In genomic region chr20:13089950-13090469, GRCh38 we compare ENCODE assay signal across 26 cellular contexts.
"Had no signal": no experiment of that assay in that cellular context is flagged by ENCODE, and none has a peak within 500 bp of the region (broad histone marks: within the 10 kb centered on the region; RNA-seq: fewer than 3 reads in every experiment).

No MANE protein-coding gene starts in this region.

- H3K9me3 ChIP-seq: body of pancreas, gastrocnemius medialis, lower lobe of right lung, right lobe of liver, vagina had no signal

- H3K27ac Mint-ChIP-seq: activated naive CD4-positive, alpha-beta T cell treated with anti-CD3 and anti-CD28 coated beads, Interleukin-2, amount 50 U/mL, for 72 hours; activated T-cell treated with anti-CD3 and anti-CD28 coated beads, Interleukin-2, amount 50 U/mL, for 72 hours; natural killer cell treated with Interleukin-12 subunit alpha and Interleukin-12 subunit beta and Interleukin-15 and Interleukin-18, amount 100 ng/mL, for 72 hours; stimulated activated memory B cell treated with anti-CD40 and anti-IgM and Interleukin-4, amounts not matched to agents 10 μg/mL and 1 μg/mL and 100 μg/mL, for 72 hours; stimulated activated naive CD8-positive, alpha-beta T cell treated with anti-CD3 and anti-CD28 coated beads, Interleukin-15, amount 100 ng/mL, for 72 hours; type B pancreatic cell had no signal

- ATAC-seq: activated naive CD4-positive, alpha-beta T cell treated with anti-CD3 and anti-CD28 coated beads, Interleukin-2, amount 50 U/mL, for 72 hours; activated T-cell treated with anti-CD3 and anti-CD28 coated beads, Interleukin-2, amount 50 U/mL, for 72 hours; body of pancreas; gastrocnemius medialis; left lobe of liver; lower lobe of right lung; natural killer cell treated with Interleukin-12 subunit alpha and Interleukin-12 subunit beta and Interleukin-15 and Interleukin-18, amount 100 ng/mL, for 72 hours; stimulated activated memory B cell treated with anti-CD40 and anti-IgM and Interleukin-4, amounts not matched to agents 10 μg/mL and 1 μg/mL and 100 μg/mL, for 72 hours; stimulated activated naive CD8-positive, alpha-beta T cell treated with anti-CD3 and anti-CD28 coated beads, Interleukin-15, amount 100 ng/mL, for 72 hours had no signal

- H3K4me1 Mint-ChIP-seq: stimulated activated memory B cell treated with anti-CD40 and anti-IgM and Interleukin-4, amounts not matched to agents 10 μg/mL and 1 μg/mL and 100 μg/mL, for 72 hours; stimulated activated naive CD8-positive, alpha-beta T cell treated with anti-CD3 and anti-CD28 coated beads, Interleukin-15, amount 100 ng/mL, for 72 hours had no signal

- H3K4me3 Mint-ChIP-seq: activated T-cell treated with anti-CD3 and anti-CD28 coated beads, Interleukin-2, amount 50 U/mL, for 72 hours; natural killer cell treated with Interleukin-12 subunit alpha and Interleukin-12 subunit beta and Interleukin-15 and Interleukin-18, amount 100 ng/mL, for 72 hours; stimulated activated memory B cell treated with anti-CD40 and anti-IgM and Interleukin-4, amounts not matched to agents 10 μg/mL and 1 μg/mL and 100 μg/mL, for 72 hours; stimulated activated naive CD8-positive, alpha-beta T cell treated with anti-CD3 and anti-CD28 coated beads, Interleukin-15, amount 100 ng/mL, for 72 hours; type B pancreatic cell had no signal

- H3K36me3 ChIP-seq: gastrocnemius medialis, vagina had no signal

- H3K27me3 Mint-ChIP-seq: natural killer cell treated with Interleukin-12 subunit alpha and Interleukin-12 subunit beta and Interleukin-15 and Interleukin-18, amount 100 ng/mL, for 72 hours; stimulated activated memory B cell treated with anti-CD40 and anti-IgM and Interleukin-4, amounts not matched to agents 10 μg/mL and 1 μg/mL and 100 μg/mL, for 72 hours; stimulated activated naive CD8-positive, alpha-beta T cell treated with anti-CD3 and anti-CD28 coated beads, Interleukin-15, amount 100 ng/mL, for 72 hours; type B pancreatic cell had no signal

- H3K4me1 ChIP-seq: body of pancreas, gastrocnemius medialis, lower lobe of right lung, right lobe of liver, vagina had no signal

- H3K4me3 ChIP-seq: body of pancreas, coronary artery, dorsolateral prefrontal cortex, gastrocnemius medialis, lower lobe of right lung, right lobe of liver, vagina had no signal

- H3K36me3 Mint-ChIP-seq: activated naive CD4-positive, alpha-beta T cell treated with anti-CD3 and anti-CD28 coated beads, Interleukin-2, amount 50 U/mL, for 72 hours; natural killer cell treated with Interleukin-12 subunit alpha and Interleukin-12 subunit beta and Interleukin-15 and Interleukin-18, amount 100 ng/mL, for 72 hours; stimulated activated memory B cell treated with anti-CD40 and anti-IgM and Interleukin-4, amounts not matched to agents 10 μg/mL and 1 μg/mL and 100 μg/mL, for 72 hours had no signal

- H3K27me3 ChIP-seq: body of pancreas, dorsolateral prefrontal cortex, gastrocnemius medialis, right lobe of liver, vagina had no signal

- H3K27ac ChIP-seq: body of pancreas, coronary artery, dorsolateral prefrontal cortex, gastrocnemius medialis, lower lobe of right lung, right lobe of liver, vagina had no signal

- DNase-seq: activated CD4-positive, alpha-beta T cell treated with anti-CD3 and anti-CD28 coated beads for 4 hours; activated CD4-positive, alpha-beta T cell treated with anti-CD3 and anti-CD28 coated beads, Interleukin-2, amount 50 U/mL, for 4 hours; activated naive CD4-positive, alpha-beta T cell; activated T-cell treated with anti-CD3 and anti-CD28 coated beads for 4 hours; activated T-cell treated with anti-CD3 and anti-CD28 coated beads, Interleukin-2, amount 50 U/mL, for 72 hours; aorta; body of pancreas; dorsolateral prefrontal cortex; effector memory CD4-positive, alpha-beta T cell; gastrocnemius medialis; hippocampal formation; lower lobe of right lung; mesenchymal stem cell; right lobe of liver; stimulated activated CD4-positive, alpha-beta T cell treated with anti-CD3 and anti-CD28 coated beads, Interleukin-1b, Interleukin-23, amount 100 ng/mL, for 48 hours; stimulated activated CD4-positive, alpha-beta T cell treated with anti-CD3 and anti-CD28 coated beads, Interleukin-4, amount 100 ng/mL, for 4 hours; stimulated activated CD8-positive, alpha-beta memory T cell treated with anti-CD3 and anti-CD28 coated beads, Interleukin-4, amount 100 ng/mL, for 48 hours; stimulated activated naive CD8-positive, alpha-beta T cell treated with anti-CD3 and anti-CD28 coated beads, Interleukin-15, amount 100 ng/mL, for 72 hours; substantia nigra had no signal

- H3K9me3 Mint-ChIP-seq: activated naive CD4-positive, alpha-beta T cell treated with anti-CD3 and anti-CD28 coated beads, Interleukin-2, amount 50 U/mL, for 72 hours; activated T-cell treated with anti-CD3 and anti-CD28 coated beads, Interleukin-2, amount 50 U/mL, for 72 hours; natural killer cell treated with Interleukin-12 subunit alpha and Interleukin-12 subunit beta and Interleukin-15 and Interleukin-18, amount 100 ng/mL, for 72 hours; stimulated activated memory B cell treated with anti-CD40 and anti-IgM and Interleukin-4, amounts not matched to agents 10 μg/mL and 1 μg/mL and 100 μg/mL, for 72 hours; stimulated activated naive CD8-positive, alpha-beta T cell treated with anti-CD3 and anti-CD28 coated beads, Interleukin-15, amount 100 ng/mL, for 72 hours; type B pancreatic cell had no signal
